ENCODE assay signal across 15 cellular contexts in genomic region chr17:80970762-80971703, GRCh38. TPM values are rescaled to one million over a fixed set of nuclear protein-coding genes. Genes with fewer than 3 reads are reported as not detected.
DNase-seq lines count a peak whose midpoint lies in the region; ATAC-seq and TF ChIP-seq lines count a peak whose summit lies in the region.
"Had no signal": no experiment of that assay in that cellular context is flagged by ENCODE, and none has a peak within 500 bp of the region (broad histone marks: within the 10 kb centered on the region; RNA-seq: fewer than 3 reads in every experiment).

No MANE protein-coding gene starts in this region.

- H3K56ac ChIP-seq in IMR-90 (ENCODE audit: extremely low read depth, insufficient read depth, low read length), result no peak overlapping the region
- no peak overlapping the region for H3K56ac ChIP-seq in H9 (ENCODE audit: insufficient read length, low read depth, low read length)

- H3K23ac ChIP-seq in IMR-90 (ENCODE audit: low read depth, low read length) (no peak overlapping the region), H9 (ENCODE audit: insufficient read length, low read depth, low read length) (no peak overlapping the region)

- no peaks in the 10 kb centered on the region for H3K79me1 ChIP-seq in IMR-90 (ENCODE audit: low read depth in 1 of 2, low read length in 2 of 2)
- no peaks in the 10 kb centered on the region for H3K79me1 ChIP-seq in H9 (ENCODE audit: insufficient read depth, low read depth, low read length, poor library complexity, severe bottlenecking)

- H2BK120ac ChIP-seq in IMR-90 (ENCODE audit: low read depth, low read length) (no peak overlapping the region), H9 (ENCODE audit: low read depth, low read length, poor library complexity, severe bottlenecking) (no peak overlapping the region)

- no peak overlapping the region for H3K4me3 Mint-ChIP-seq in chondrocyte (ENCODE audit: unreplicated experiment)
- H3K4me3 Mint-ChIP-seq in H9, result no peak overlapping the region
- H3K4me3 Mint-ChIP-seq: central memory CD8-positive, alpha-beta T cell; mesothelial cell of epicardium had no signal

- no peak overlapping the region for H3K27ac ChIP-seq in SK-N-SH (ENCODE audit: low read depth in 2 of 2, low read length in 1 of 2)
- H3K27ac ChIP-seq in IMR-90 (ENCODE audit: insufficient read depth, low read length), result no peak overlapping the region
- H3K27ac ChIP-seq in skeletal muscle tissue (ENCODE audit: low read depth, low read length), result no peak overlapping the region
- no peak overlapping the region for H3K27ac ChIP-seq in H9 (ENCODE audit: insufficient read length, low read depth, low read length)
- H3K27ac ChIP-seq: tibial nerve had no signal

- CTCF ChIA-PET in SK-N-SH (lab: Yijun Ruan, JAX) (interaction anchor here (0.7 to 9.7 kb wide), 17 partner anchors 10 to 545 kb away, joined by 3 to 74 read pairs (median 4); partner anchors contain the start of gene NPTX1), IMR-90 (lab: Yijun Ruan, JAX) (no interaction called here)

- H3K27me3 ChIP-seq in SK-N-SH (ENCODE audit: insufficient read depth) (peaks cover 9% of the 10 kb centered on the region; the same call in 1 of the 2 replicates), IMR-90 (ENCODE audit: control insufficient read depth, insufficient read depth, low read length) (no peaks in the 10 kb centered on the region), skeletal muscle tissue (ENCODE audit: control insufficient read depth in 3 of 3, insufficient read depth in 3 of 3, low read length in 3 of 3) (peaks cover 7 to 28% (median 25%) of the 10 kb centered on the region in 3 donors), H9 (ENCODE audit: insufficient read depth, low read length) (no peaks in the 10 kb centered on the region)

- H3K9me3 ChIP-seq in SK-N-SH, result no peaks in the 10 kb centered on the region
- no peaks in the 10 kb centered on the region for H3K9me3 ChIP-seq in IMR-90 (ENCODE audit: control insufficient read depth, insufficient read depth, low read length)
- H3K9me3 ChIP-seq in skeletal muscle tissue (ENCODE audit: control insufficient read depth in 3 of 3, low read length in 3 of 3), result no peaks in the 10 kb centered on the region
- H3K9me3 ChIP-seq in H9 (ENCODE audit: control insufficient read depth, low read depth, low read length), result no peaks in the 10 kb centered on the region
- H3K9me3 ChIP-seq: tibial nerve had no signal

- H3K36me3 Mint-ChIP-seq in chondrocyte (ENCODE audit: low read depth) (no peaks in the 10 kb centered on the region), H9 (ENCODE audit: insufficient read depth in 1 of 3, low read depth in 3 of 3) (peaks cover 0 to 2% (median 2%) of the 10 kb centered on the region in 3 experiments; a peak in 2 of 7 replicates)
- H3K36me3 Mint-ChIP-seq: mesothelial cell of epicardium had no signal

- H3K9me2 ChIP-seq in SK-N-SH, result no peaks in the 10 kb centered on the region

- H3K4me3 ChIP-seq in SK-N-SH (ENCODE audit: low read depth in 2 of 2, low read length in 1 of 2) (no peak overlapping the region), IMR-90 (ENCODE audit: insufficient read depth, low read depth, low read length) (no peak overlapping the region), skeletal muscle tissue (ENCODE audit: low read length in 3 of 3) (no peak overlapping the region)
- H3K4me3 ChIP-seq: tibial nerve had no signal

- no peak overlapping the region for H3T11ph ChIP-seq in H9 (ENCODE audit: low read length)

- no peak overlapping the region for H2AK5ac ChIP-seq in IMR-90 (ENCODE audit: low read depth, low read length)
- H2AK5ac ChIP-seq in H9 (ENCODE audit: insufficient read length, low read length), result no peak overlapping the region

- H2BK15ac ChIP-seq in IMR-90 (ENCODE audit: low read depth, low read length) (no peak overlapping the region), H9 (ENCODE audit: low read depth, low read length) (no peak overlapping the region)

- H3F3A ChIP-seq in SK-N-SH (replicated peaks; ENCODE audit: insufficient read depth), result peaks cover 4% of the 10 kb centered on the region

- TF ChIP-seq EP300 in SK-N-SH (IDR thresholded peaks at IDR 0.05; ENCODE audit: borderline replicate concordance in 1 of 2, low read depth in 1 of 2, low read length in 1 of 2), result no peak

- no peaks in the 10 kb centered on the region for H3K9me3 Mint-ChIP-seq in chondrocyte (ENCODE audit: low read depth)
- no peaks in the 10 kb centered on the region; a peak in 1 of 5 replicates for H3K9me3 Mint-ChIP-seq in H9
- H3K9me3 Mint-ChIP-seq: activated T-helper 2 cell treated with anti-CD3 and anti-CD28 coated beads, Interferon-gamma antibody, Interleukin-2, Interleukin-4, amounts not matched to agents 10 μg/mL and 5 μg/mL and 100 μg/mL, durations not matched to agents 14 hours and 24 hours and 36 hours; central memory CD8-positive, alpha-beta T cell; effector memory CD8-positive, alpha-beta T cell; mesothelial cell of epicardium had no signal

- 55% methylated on average over 23 of the region's 26 CpGs for WGBS in SK-N-SH (ENCODE audit: low lambda C conversion rate)
- 47% methylated on average over 7 of the region's 26 CpGs; no CpG with 5 or more reads in 1 of the 2 experiments for WGBS in IMR-90 (ENCODE audit: extremely low coverage in 2 of 2, insufficient read length in 1 of 2), 2 experiments
- no CpG with 5 or more reads among the region's 26 CpGs for WGBS in H9 (ENCODE audit: extremely low coverage, insufficient read length, low lambda C conversion rate)

- DNase-seq in SK-N-SH, result peak; percentile 67
- no peak for DNase-seq in IMR-90
- DNase-seq in chondrocyte (ENCODE audit: low spot score), result peak; percentile 76
- no peak for DNase-seq in H9
- no peak for DNase-seq in AG20443 (ENCODE audit: low spot score)
- DNase-seq: amniotic stem cell, kidney glomerular epithelial cell had no signal

- H3K23me2 ChIP-seq in H9 (ENCODE audit: insufficient read length, low read depth, low read length, poor library complexity, severe bottlenecking), result no peaks in the 10 kb centered on the region

- no peak; the same call in none of the 3 replicates for ATAC-seq in SK-N-SH treated with all-trans-retinoic acid at 6 μM for 48 hours
- no peak for ATAC-seq in IMR-90 (ENCODE audit: low read depth)
- no peak for ATAC-seq in HG03354 (IDR thresholded peaks at IDR 0.05; ENCODE audit: poor library complexity, severe bottlenecking, unreplicated experiment)

- H3K4me2 ChIP-seq in SK-N-SH (no peak overlapping the region), IMR-90 (ENCODE audit: low read depth, low read length) (no peak overlapping the region), H9 (ENCODE audit: insufficient read depth, insufficient read length, low read length) (no peak overlapping the region)

- H3K4ac ChIP-seq in IMR-90 (ENCODE audit: low read depth, low read length) (no peak overlapping the region), H9 (ENCODE audit: low read depth, low read length) (no peak overlapping the region)

- H3K9ac ChIP-seq in SK-N-SH (no peak overlapping the region), IMR-90 (ENCODE audit: low read depth, low read length) (no peak overlapping the region), skeletal muscle tissue (ENCODE audit: low read depth in 1 of 3, low read length in 3 of 3) (peak overlapping the region; percentile 23 to 33 (median 25)), H9 (ENCODE audit: extremely low read depth, insufficient read length, low read length) (no peak overlapping the region)

- H2BK20ac ChIP-seq in IMR-90 (ENCODE audit: low read depth, low read length) (no peak overlapping the region), H9 (ENCODE audit: low read depth, low read length, poor library complexity, severe bottlenecking) (no peak overlapping the region)

- TF ChIP-seq RAD21 in SK-N-SH (IDR thresholded peaks at IDR 0.05; ENCODE audit: low read length) (no peak), IMR-90 (IDR thresholded peaks at IDR 0.05; ENCODE audit: low read length) (no peak)

- peaks cover 7% of the 10 kb centered on the region; the same call in 1 of the 2 replicates for H3K9me1 ChIP-seq in IMR-90 (ENCODE audit: insufficient read depth, low read length)

- H2BK5ac ChIP-seq in IMR-90 (ENCODE audit: low read depth, low read length, poor library complexity, severe bottlenecking) (no peak overlapping the region), H9 (ENCODE audit: insufficient read length, low read length) (no peak overlapping the region)

- H2AFZ ChIP-seq in SK-N-SH (ENCODE audit: low read depth) (no peak overlapping the region), IMR-90 (replicated peaks; ENCODE audit: low read length, poor library complexity) (peak overlapping the region; percentile 26), H9 (ENCODE audit: low read length) (no peak overlapping the region)

- H2AK9ac ChIP-seq in IMR-90 (replicated peaks; ENCODE audit: low read depth, low read length, poor library complexity), result peak overlapping the region; percentile 34

- H3K4me1 Mint-ChIP-seq in chondrocyte (ENCODE audit: low read depth) (peaks cover 22% of the 10 kb centered on the region), H9 (peaks cover 5 to 6% of the 10 kb centered on the region in 2 experiments)
- H3K4me1 Mint-ChIP-seq: mesothelial cell of epicardium had no signal

- POLR2A ChIA-PET in SK-N-SH (lab: Yijun Ruan, JAX) (no interaction called here), IMR-90 (lab: Charles Lee; ENCODE audit: unreplicated experiment) (no interaction called here)

- no peak overlapping the region for H2BK12ac ChIP-seq in H9 (ENCODE audit: insufficient read length, low read depth, low read length)

- dilution Hi-C loops in IMR-90 (cut with HindIII; ENCODE audit: low sequenced_read_pairs, unreplicated experiment), result no loop called here

- TF ChIP-seq CTCF in SK-N-SH (IDR thresholded peaks at IDR 0.05) (no peak), IMR-90 (conservative IDR thresholded peaks at IDR 0.05; ENCODE audit: low read depth, low read length) (no peak), chondrocyte (IDR thresholded peaks at IDR 0.05) (peak; percentile 57), H9 (conservative IDR thresholded peaks at IDR 0.05) (no peak)

- H3K36me3 ChIP-seq in SK-N-SH (replicated peaks in 1 of 2; ENCODE audit: control insufficient read depth in 1 of 2, insufficient read depth in 2 of 2, low read length in 1 of 2), result no peaks in the 10 kb centered on the region
- no peaks in the 10 kb centered on the region for H3K36me3 ChIP-seq in IMR-90 (ENCODE audit: control insufficient read depth, insufficient read depth, low read length)
- no peaks in the 10 kb centered on the region for H3K36me3 ChIP-seq in skeletal muscle tissue (ENCODE audit: control insufficient read depth in 3 of 3, insufficient read depth in 3 of 3, low read length in 3 of 3)

- no peak overlapping the region for H4K91ac ChIP-seq in IMR-90 (ENCODE audit: insufficient read depth, low read depth, low read length)
- no peak overlapping the region for H4K91ac ChIP-seq in H9 (ENCODE audit: insufficient read length, low read depth, low read length)

- no peak overlapping the region for H3K27ac Mint-ChIP-seq in chondrocyte (ENCODE audit: unreplicated experiment)
- H3K27ac Mint-ChIP-seq in H9, result no peak overlapping the region; a peak in 1 of 7 replicates
- H3K27ac Mint-ChIP-seq: activated T-helper 2 cell treated with anti-CD3 and anti-CD28 coated beads, Interferon-gamma antibody, Interleukin-2, Interleukin-4, amounts not matched to agents 10 μg/mL and 5 μg/mL and 100 μg/mL, durations not matched to agents 14 hours and 24 hours and 36 hours; mesothelial cell of epicardium had no signal

- H3K18ac ChIP-seq in IMR-90 (ENCODE audit: low read depth, low read length), result no peak overlapping the region
- H3K18ac ChIP-seq in H9 (ENCODE audit: insufficient read length, low read depth, low read length), result no peak overlapping the region

- H4K5ac ChIP-seq in IMR-90 (ENCODE audit: low read depth, low read length) (no peak overlapping the region), H9 (ENCODE audit: insufficient read length, low read depth, low read length) (no peak overlapping the region)

- H3K14ac ChIP-seq in IMR-90 (replicated peaks; ENCODE audit: low read depth, low read length), result no peak overlapping the region
- H3K14ac ChIP-seq in H9 (ENCODE audit: insufficient read depth, low read length), result no peak overlapping the region; the same call in 1 of the 2 replicates

- H4K20me1 ChIP-seq in SK-N-SH (ENCODE audit: insufficient read depth), result no peaks in the 10 kb centered on the region
- H4K20me1 ChIP-seq in IMR-90 (ENCODE audit: insufficient read depth, low read length), result no peaks in the 10 kb centered on the region
- H4K20me1 ChIP-seq in H9 (ENCODE audit: control insufficient read depth, insufficient read depth, insufficient read length), result no peaks in the 10 kb centered on the region

- in situ Hi-C loops in IMR-90 (cut with MboI; ENCODE audit: low sequenced_read_pairs), result no loop called here

- no peaks in the 10 kb centered on the region for H3K79me2 ChIP-seq in SK-N-SH (ENCODE audit: insufficient read depth)
- no peaks in the 10 kb centered on the region for H3K79me2 ChIP-seq in H9 (ENCODE audit: insufficient read depth, low read length)

- H3K4me1 ChIP-seq in SK-N-SH (ENCODE audit: control insufficient read depth in 1 of 2, insufficient read depth in 2 of 2, low read depth in 1 of 2, low read length in 1 of 2), result peaks cover 9 to 33% of the 10 kb centered on the region in 2 experiments; a peak in 2 of 4 replicates
- H3K4me1 ChIP-seq in IMR-90 (ENCODE audit: control insufficient read depth, insufficient read depth, low read length), result peaks cover 8% of the 10 kb centered on the region
- H3K4me1 ChIP-seq in skeletal muscle tissue (ENCODE audit: control insufficient read depth in 3 of 3, insufficient read depth in 3 of 3, low read length in 3 of 3), result peaks cover 24 to 33% (median 28%) of the 10 kb centered on the region in 3 donors
- no peaks in the 10 kb centered on the region for H3K4me1 ChIP-seq in H9 (ENCODE audit: insufficient read depth, low read length)

- intact Hi-C loops in IMR-90 (cut with micrococcal nuclease), result no loop called here

- TF ChIP-seq POLR2A in IMR-90 (IDR thresholded peaks at IDR 0.05; ENCODE audit: low read depth, low read length), result no peak

- H3K27me3 Mint-ChIP-seq in chondrocyte (ENCODE audit: low read depth) (no peaks in the 10 kb centered on the region), H9 (ENCODE audit: low read depth) (peaks cover 3% of the 10 kb centered on the region)

- H4K8ac ChIP-seq in IMR-90 (ENCODE audit: low read depth in 2 of 2, low read length in 2 of 2) (no peak overlapping the region), H9 (replicated peaks; ENCODE audit: insufficient read length, low read depth, low read length) (no peak overlapping the region)

- no TSS peak for BruUV-seq in IMR-90 (replicated peaks; lab: Mats Ljungman, UMichigan)

RNA-seq across cellular contexts. Expression of gene CHMP6, which starts 20.6 kb away (rescaled TPM):
- polyA plus RNA-seq in SK-N-SH (2012; rRNA removed) (44.1 and 44.3 TPM in 2 replicates), IMR-90 (2012; rRNA removed) (40.3 and 44.2 TPM in 2 replicates)
- 39.4 and 46.0 TPM in 2 replicates for polyA plus RNA-seq in SK-N-SH (2012; cell fraction: cytosol; rRNA removed)
- 24.7 and 32.2 TPM in 2 replicates for polyA plus RNA-seq in SK-N-SH (2012; cell fraction: nucleus; rRNA removed)
- total RNA-seq in IMR-90 (2012; rRNA removed) (5.0 and 7.2 TPM in 2 replicates), chondrocyte (27.6 to 33.0 TPM (median 28.4 TPM) in 3 replicates), skeletal muscle tissue (12.5 TPM), H9 (2021) (23.4 and 25.0 TPM in 2 replicates)
- polyA plus RNA-seq in IMR-90 (2012; cell fraction: cytosol; rRNA removed), result 36.0 and 41.8 TPM in 2 replicates
- 18.8 and 27.5 TPM in 2 replicates for polyA plus RNA-seq in IMR-90 (2012; cell fraction: nucleus; rRNA removed; ENCODE audit: low replicate concordance)

Comparison
In these comparisons a context has a peak if more than half of its experiments do, and no peak if none do; other contexts are left out.
1. DNase-seq: peak in SK-N-SH (single experiment) and chondrocyte (single experiment); none in IMR-90 (single experiment), H9 (single experiment) and AG20443 (single experiment).
2. H3K9ac ChIP-seq: peak in skeletal muscle tissue (3 of 3); none in SK-N-SH (single experiment), IMR-90 (single experiment) and H9 (single experiment).